In genomic region chr14:66056926-66057552, GRCh38 we compare ENCODE assay signal across 22 cellular contexts.
A peak's percentile ranks its signal among the peaks of the same experiment; 100 is the strongest.
DNase-seq lines count a peak whose midpoint lies in the region; ATAC-seq, FAIRE-seq and TF ChIP-seq lines count a peak whose summit lies in the region.
"Had no signal": no experiment of that assay in that cellular context is flagged by ENCODE, and none has a peak within 500 bp of the region (broad histone marks: within the 10 kb centered on the region; RNA-seq: fewer than 3 reads in every experiment).

No MANE protein-coding gene starts in this region.

- H3K4me1 Mint-ChIP-seq in stimulated activated naive CD8-positive, alpha-beta T cell treated with anti-CD3 and anti-CD28 coated beads, Interleukin-15, Interleukin-2, amounts not matched to agents 100 ng/mL and 50 ng/mL, for 24 hours (ENCODE audit: low read depth) = peaks cover 4% of the 10 kb centered on the region
- peaks cover 16% of the 10 kb centered on the region for H3K4me1 Mint-ChIP-seq in nephron progenitor cell

- peak overlapping the region; percentile 3 for H3K27ac Mint-ChIP-seq in stimulated activated naive CD8-positive, alpha-beta T cell treated with anti-CD3 and anti-CD28 coated beads, Interleukin-15, Interleukin-2, amounts not matched to agents 100 ng/mL and 50 ng/mL, for 24 hours
- peak overlapping the region; percentile 89 for H3K27ac Mint-ChIP-seq in nephron progenitor cell

- BruUV-seq in GM12878 (replicated peaks; lab: Mats Ljungman, UMichigan) = no TSS peak

- no peaks in the 10 kb centered on the region for H3K9me3 ChIP-seq in GM12878 (replicated peaks; ENCODE audit: control insufficient read depth, insufficient read depth, low read length)
- no peaks in the 10 kb centered on the region for H3K9me3 ChIP-seq in SK-N-SH
- H3K9me3 ChIP-seq: HAP-1 had no signal

- CTCF ChIA-PET in GM12878 (lab: Yijun Ruan, JAX) = interaction anchor here (1.2 to 2.7 kb wide), 2 partner anchors 9 to 13 kb away, joined by 3 to 12 read pairs; no protein-coding TSS in a partner anchor
- CTCF ChIA-PET in SK-N-SH (lab: Yijun Ruan, JAX) = no interaction called here

- H3K4me3 Mint-ChIP-seq in stimulated activated naive CD8-positive, alpha-beta T cell treated with anti-CD3 and anti-CD28 coated beads, Interleukin-15, Interleukin-2, amounts not matched to agents 100 ng/mL and 50 ng/mL, for 24 hours = no peak overlapping the region
- no peak overlapping the region for H3K4me3 Mint-ChIP-seq in nephron progenitor cell
- H3K4me3 Mint-ChIP-seq: CD8-positive, alpha-beta memory T cell had no signal

- WGBS in GM12878 (ENCODE audit: insufficient coverage, insufficient replicate concordance, low lambda C conversion rate, missing lambda C conversion rate) = 5% methylated on average over 1 of the region's 1 CpG
- WGBS in SK-N-SH (ENCODE audit: low lambda C conversion rate) = 12% methylated on average over 1 of the region's 1 CpG

- H3K79me2 ChIP-seq in GM12878 (ENCODE audit: control insufficient read depth, insufficient read depth, low read length) (no peaks in the 10 kb centered on the region), SK-N-SH (ENCODE audit: insufficient read depth) (no peaks in the 10 kb centered on the region)

- H3K27ac ChIP-seq in GM12878 (ENCODE audit: control insufficient read depth, insufficient read depth) = no peak overlapping the region
- H3K27ac ChIP-seq in SK-N-SH (ENCODE audit: low read depth in 2 of 2, low read length in 1 of 2) = no peak overlapping the region
- H3K27ac ChIP-seq: BLaER1 had no signal

- H3K36me3 ChIP-seq in GM12878 (ENCODE audit: control insufficient read depth in 2 of 2, insufficient read depth in 2 of 2, low read length in 1 of 2) = no peaks in the 10 kb centered on the region
- no peaks in the 10 kb centered on the region for H3K36me3 ChIP-seq in SK-N-SH (replicated peaks in 1 of 2; ENCODE audit: control insufficient read depth in 1 of 2, insufficient read depth in 2 of 2, low read length in 1 of 2)
- H3K36me3 ChIP-seq: BLaER1, HAP-1 had no signal

- no peak overlapping the region for H3K4me2 ChIP-seq in GM12878 (ENCODE audit: control insufficient read depth, insufficient read depth)
- H3K4me2 ChIP-seq in SK-N-SH = no peak overlapping the region
- H3K4me2 ChIP-seq: BLaER1 had no signal

- no peaks in the 10 kb centered on the region for H3K27me3 Mint-ChIP-seq in stimulated activated naive CD8-positive, alpha-beta T cell treated with anti-CD3 and anti-CD28 coated beads, Interleukin-15, Interleukin-2, amounts not matched to agents 100 ng/mL and 50 ng/mL, for 24 hours
- H3K27me3 Mint-ChIP-seq in nephron progenitor cell (ENCODE audit: low read depth, poor library complexity) = peaks cover 3% of the 10 kb centered on the region

- RAD21 ChIA-PET in GM12878 (lab: Charles Lee; ENCODE audit: unreplicated experiment) = no interaction called here

- H3K9me3 Mint-ChIP-seq in stimulated activated naive CD8-positive, alpha-beta T cell treated with anti-CD3 and anti-CD28 coated beads, Interleukin-15, Interleukin-2, amounts not matched to agents 100 ng/mL and 50 ng/mL, for 24 hours = peaks cover 4% of the 10 kb centered on the region
- H3K9me3 Mint-ChIP-seq in nephron progenitor cell = peaks cover 41% of the 10 kb centered on the region

- TF ChIP-seq CTCF in GM12878 (IDR thresholded peaks at IDR 0.05 in 2 of 3, conservative IDR thresholded peaks at IDR 0.05 in 1 of 3; ENCODE audit: control insufficient read depth in 2 of 3, extremely low read depth in 1 of 3, insufficient read depth in 1 of 3, low read depth in 3 of 3, low read length in 3 of 3) (no peak), nephron progenitor cell (IDR thresholded peaks at IDR 0.05) (no peak), SK-N-SH (IDR thresholded peaks at IDR 0.05) (no peak)

- no peak for DNase-seq in stimulated activated naive CD8-positive, alpha-beta T cell treated with anti-CD3 and anti-CD28 coated beads, Interleukin-15, Interleukin-2, amounts not matched to agents 100 U/mL and 50 U/mL, for 24 hours
- no peak for DNase-seq in GM12878 (ENCODE audit: low read depth, low spot score)
- no peak for DNase-seq in nephron progenitor cell
- DNase-seq in NCI-H345 treated with DMSO at 0.1 percent for 48 hours (lab: John Stamatoyannopoulos, UW; ENCODE audit: unreplicated experiment) = no peak
- no peak for DNase-seq in NCI-H187 treated with DMSO at 0.1 percent for 48 hours (lab: John Stamatoyannopoulos, UW)
- DNase-seq in SK-N-SH = no peak
- DNase-seq: CD8-positive, alpha-beta memory T cell; DMS53; EL; MM.1S; NCI-H1092 treated with DMSO at 0.1 percent for 48 hours; NCI-H146; NCI-H2081; NCI-H2171 treated with DMSO at 0.1 percent for 48 hours; NCI-H446 treated with DMSO at 0.1 percent for 48 hours; NCI-H748 treated with DMSO at 0.1 percent for 48 hours; NK-92 treated with Interleukin-12 subunit alpha and Interleukin-12 subunit beta, amount 100 ng/mL, for 24 hours; Right ventricle myocardium superior had no signal

- no peaks in the 10 kb centered on the region for H3F3A ChIP-seq in SK-N-SH (replicated peaks; ENCODE audit: insufficient read depth)

- TF ChIP-seq RAD21 in GM12878 (IDR thresholded peaks at IDR 0.05; ENCODE audit: insufficient read depth, low read depth, low read length) (no peak), SK-N-SH (IDR thresholded peaks at IDR 0.05; ENCODE audit: low read length) (no peak)

- in situ Hi-C loops in GM12878 (cut with MboI) = no loop called here

- H3K4me1 ChIP-seq in GM12878 (ENCODE audit: control insufficient read depth, insufficient read depth, low read length) = no peaks in the 10 kb centered on the region
- H3K4me1 ChIP-seq in SK-N-SH (ENCODE audit: control insufficient read depth in 1 of 2, insufficient read depth in 2 of 2, low read depth in 1 of 2, low read length in 1 of 2) = no peaks in the 10 kb centered on the region; a peak in 1 of 4 replicates
- H3K4me1 ChIP-seq: BLaER1, HAP-1 had no signal

- POLR2A ChIA-PET in GM12878 (lab: Charles Lee) = interaction anchor here (0.5 kb wide), 1 partner anchor 738 kb away, joined by 3 read pairs; no protein-coding TSS in a partner anchor
- POLR2A ChIA-PET in SK-N-SH (lab: Yijun Ruan, JAX) = no interaction called here

- H3K9me2 ChIP-seq in SK-N-SH = no peaks in the 10 kb centered on the region

- FAIRE-seq in GM12878 (lab: Jason Lieb, UNC) = no peak
- FAIRE-seq: RCC 7860 had no signal

- H3K36me3 Mint-ChIP-seq in stimulated activated naive CD8-positive, alpha-beta T cell treated with anti-CD3 and anti-CD28 coated beads, Interleukin-15, Interleukin-2, amounts not matched to agents 100 ng/mL and 50 ng/mL, for 24 hours (ENCODE audit: low read depth) = no peaks in the 10 kb centered on the region
- H3K36me3 Mint-ChIP-seq in nephron progenitor cell (ENCODE audit: low read depth) = peaks cover 11% of the 10 kb centered on the region

- SMC1A ChIA-PET in GM12878 (lab: Charles Lee; ENCODE audit: uncharacterized antibody, unreplicated experiment) = interaction anchor here (1.0 to 1.4 kb wide), 3 partner anchors 22 to 96 kb away, joined by 3 read pairs; no protein-coding TSS in a partner anchor

- H2AFZ ChIP-seq in GM12878 (ENCODE audit: control insufficient read depth, low read depth, low read length) (no peak overlapping the region), SK-N-SH (ENCODE audit: low read depth) (no peak overlapping the region)

- no peak for ATAC-seq in stimulated activated naive CD8-positive, alpha-beta T cell treated with anti-CD3 and anti-CD28 coated beads, Interleukin-15, Interleukin-2, amounts not matched to agents 100 U/mL and 50 U/mL, for 24 hours
- ATAC-seq in GM12878 = peak; percentile 73

- intact Hi-C loops in GM12878 (cut with micrococcal nuclease; ENCODE audit: unreplicated experiment) = no loop called here

- H3K9ac ChIP-seq in GM12878 (ENCODE audit: control insufficient read depth, insufficient read depth, low read length) = no peak overlapping the region
- no peak overlapping the region for H3K9ac ChIP-seq in SK-N-SH
- H3K9ac ChIP-seq: BLaER1 had no signal

- H3K27me3 ChIP-seq in GM12878 (replicated peaks in 1 of 2; ENCODE audit: control insufficient read depth in 2 of 2, insufficient read depth in 2 of 2, low read length in 1 of 2) = no peaks in the 10 kb centered on the region
- H3K27me3 ChIP-seq in SK-N-SH (ENCODE audit: insufficient read depth) = no peaks in the 10 kb centered on the region
- H3K27me3 ChIP-seq: BLaER1 had no signal

- H3K4me3 ChIP-seq in GM12878 (no peak overlapping the region), SK-N-SH (ENCODE audit: low read depth in 2 of 2, low read length in 1 of 2) (no peak overlapping the region)
- H3K4me3 ChIP-seq: BLaER1, HAP-1 had no signal

- no peak for TF ChIP-seq POLR2A in GM12878 (IDR thresholded peaks at IDR 0.05; ENCODE audit: low read depth, low read length)

- TF ChIP-seq EP300 in GM12878 (IDR thresholded peaks at IDR 0.05; ENCODE audit: borderline replicate concordance in 1 of 2, control insufficient read depth in 1 of 2, low read depth in 2 of 2, low read length in 2 of 2) = no peak
- no peak for TF ChIP-seq EP300 in SK-N-SH (IDR thresholded peaks at IDR 0.05; ENCODE audit: borderline replicate concordance in 1 of 2, low read depth in 1 of 2, low read length in 1 of 2)

- H4K20me1 ChIP-seq in GM12878 (ENCODE audit: control insufficient read depth, insufficient read depth) (no peaks in the 10 kb centered on the region), SK-N-SH (ENCODE audit: insufficient read depth) (no peaks in the 10 kb centered on the region)
- H4K20me1 ChIP-seq: BLaER1 had no signal

TF ChIP-seq in GM12878, 131 proteins besides CTCF, POLR2A, EP300 and RAD21 (continues in another document):
- TF ChIP-seq ZNF207 (IDR thresholded peaks at IDR 0.05; ENCODE audit: borderline replicate concordance) (no peak), MAX (IDR thresholded peaks at IDR 0.05; ENCODE audit: low read depth, low read length) (no peak), STAT3 (IDR thresholded peaks at IDR 0.05; ENCODE audit: low read depth, low read length) (no peak)

TF ChIP-seq in SK-N-SH, 30 proteins besides CTCF, POLR2A, EP300 and RAD21:
- TF ChIP-seq, protein P1, sequence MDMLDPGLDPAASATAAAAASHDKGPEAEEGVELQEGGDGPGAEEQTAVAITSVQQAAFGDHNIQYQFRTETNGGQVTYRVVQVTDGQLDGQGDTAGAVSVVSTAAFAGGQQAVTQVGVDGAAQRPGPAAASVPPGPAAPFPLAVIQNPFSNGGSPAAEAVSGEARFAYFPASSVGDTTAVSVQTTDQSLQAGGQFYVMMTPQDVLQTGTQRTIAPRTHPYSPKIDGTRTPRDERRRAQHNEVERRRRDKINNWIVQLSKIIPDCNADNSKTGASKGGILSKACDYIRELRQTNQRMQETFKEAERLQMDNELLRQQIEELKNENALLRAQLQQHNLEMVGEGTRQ (IDR thresholded peaks at IDR 0.05; ENCODE audit: borderline replicate concordance, low read depth, low read length) = no peak
- TF ChIP-seq RFX5 (IDR thresholded peaks at IDR 0.05; ENCODE audit: low read length) = no peak
